Comparison of ENCODE assay signal across 18 cellular contexts in the genomic region with DNA sequence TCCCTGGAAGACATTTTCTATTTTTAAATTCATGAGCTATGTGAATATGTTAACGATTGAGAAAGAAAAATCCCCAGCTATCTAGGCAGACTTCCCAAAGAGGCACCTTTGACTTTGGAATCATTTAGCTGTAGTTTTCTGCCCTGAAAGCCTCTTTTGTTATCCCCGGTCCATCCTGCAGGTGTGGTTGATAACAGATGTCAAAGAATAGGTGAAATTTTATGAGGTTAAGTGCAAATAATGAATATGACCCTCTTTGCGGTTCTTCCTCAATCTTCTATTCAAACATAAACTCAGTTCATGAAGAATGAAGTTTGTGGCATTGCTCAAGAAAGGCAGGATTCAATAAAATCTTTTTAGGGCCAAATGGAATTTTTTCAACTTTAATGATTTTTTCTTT. TPM values are rescaled to one million over a fixed set of nuclear protein-coding genes. Genes with fewer than 3 reads are reported as not detected.
DNase-seq lines count a peak whose midpoint lies in the region; ATAC-seq lines count a peak whose summit lies in the region.
"Had no signal": no experiment of that assay in that cellular context is flagged by ENCODE, and none has a peak within 500 bp of the region (broad histone marks: within the 10 kb centered on the region; RNA-seq: fewer than 3 reads in every experiment).

No MANE protein-coding gene starts in this region.

- no peaks in the 10 kb centered on the region for H3F3A ChIP-seq in GM23248 (ENCODE audit: insufficient read depth)

- no peaks in the 10 kb centered on the region for H3K36me3 ChIP-seq in GM23248 (ENCODE audit: low read depth)
- H3K36me3 ChIP-seq: BE2C, SJCRH30 had no signal

- H3K4me1 ChIP-seq in GM23248 (ENCODE audit: insufficient read depth) = no peaks in the 10 kb centered on the region
- H3K4me1 ChIP-seq: BE2C, SJCRH30 had no signal

- DNase-seq in GM23248 (no peak), NCI-H146 treated with DMSO at 0.1 percent for 48 hours (lab: John Stamatoyannopoulos, UW; ENCODE audit: unreplicated experiment) (peak; percentile 98), NCI-H748 (lab: John Stamatoyannopoulos, UW; ENCODE audit: unreplicated experiment) (peak; percentile 92), left colon (peak; percentile 19 to 46), NCI-H446 treated with DMSO at 0.1 percent for 48 hours (lab: John Stamatoyannopoulos, UW) (no peak), HPDE6-E6E7 (ENCODE audit: extremely low spot score) (no peak)
- DNase-seq: BE2C; CD4-positive, alpha-beta memory T cell; GF-D8; GOT3; NCI-H2029 treated with DMSO at 0.1 percent for 48 hours; NCI-H226; NCI-H774; SJCRH30; T-helper 2 cell had no signal

- H2AFZ ChIP-seq in GM23248 = peak overlapping the region; percentile 4; the same call in 1 of the 2 replicates
- H2AFZ ChIP-seq: PC-9 had no signal

- no peaks in the 10 kb centered on the region for H4K20me1 ChIP-seq in GM23248 (ENCODE audit: insufficient read depth)

- H3K4me2 ChIP-seq in GM23248 (ENCODE audit: unreplicated experiment) = no peak overlapping the region
- H3K4me2 ChIP-seq: PC-9 had no signal

- no peak overlapping the region for H3K9ac ChIP-seq in GM23248

- H3K27me3 ChIP-seq in GM23248 (replicated peaks; ENCODE audit: insufficient read depth) = no peaks in the 10 kb centered on the region
- H3K27me3 ChIP-seq: BE2C, SJCRH30 had no signal

- no peak overlapping the region for H3K4me3 ChIP-seq in GM23248
- H3K4me3 ChIP-seq: PC-9, SJCRH30 had no signal

- H3K9me3 ChIP-seq in GM23248 (ENCODE audit: low read depth) = no peaks in the 10 kb centered on the region
- H3K9me3 ChIP-seq: BE2C, SJCRH30 had no signal

- peak; percentile 84 for ATAC-seq in left colon
- ATAC-seq in HG03039 (IDR thresholded peaks at IDR 0.05; ENCODE audit: unreplicated experiment) = no peak
- ATAC-seq in HG02759 (IDR thresholded peaks at IDR 0.05; ENCODE audit: unreplicated experiment) = no peak

- intact Hi-C loops in left colon (cut with DNase I, micrococcal nuclease) = no loop called here

- in situ Hi-C loops in GM23248 (cut with MboI) = no loop called here

- H3K9me2 ChIP-seq in GM23248 (ENCODE audit: insufficient read depth) = no peaks in the 10 kb centered on the region

- 40 to 43% methylated on average over 3 of the region's 3 CpGs for WGBS in GM23248 (ENCODE audit: low coverage in 1 of 2, low lambda C conversion rate in 2 of 2, missing lambda C conversion rate in 2 of 2), 2 experiments

- no peaks in the 10 kb centered on the region for H3K79me2 ChIP-seq in GM23248 (ENCODE audit: insufficient read depth)

- H3K27ac ChIP-seq in GM23248 = no peak overlapping the region
- H3K27ac ChIP-seq: PC-9, SJCRH30 had no signal

RNA-seq across cellular contexts. Expression of gene ATP8B1, which starts 51.6 kb away (rescaled TPM):
- 43.4 and 43.9 TPM in 2 replicates for total RNA-seq in GM23248 (2014; rRNA removed; shearing (Covaris generic))
- polyA plus RNA-seq in GM23248 (2016; fragmentation: Nextera tagmentation; extraction: Ambion mirVana) = 13.3 and 15.8 TPM in 2 replicates
- 100 to 1,000 TPM; 248 to 387 TPM for total RNA-seq in left colon
- total RNA-seq: CD4-positive, alpha-beta memory T cell; SJCRH30 had no signal

Comparison
In these comparisons a context has a peak if more than half of its experiments do, and no peak if none do; other contexts are left out.
1. DNase-seq: peak in NCI-H146 treated with DMSO at 0.1 percent for 48 hours (single experiment), NCI-H748 (single experiment) and left colon (2 of 2); none in GM23248 (single experiment), NCI-H446 treated with DMSO at 0.1 percent for 48 hours (single experiment) and HPDE6-E6E7 (single experiment).